8 cellular contexts compared by ENCODE assay signal in genomic region chr3:187368765-187369450, GRCh38. TPM values are rescaled to one million over a fixed set of nuclear protein-coding genes. Genes with fewer than 3 reads are reported as not detected.
DNase-seq lines count a peak whose midpoint lies in the region; ATAC-seq, FAIRE-seq and TF ChIP-seq lines count a peak whose summit lies in the region.

No MANE protein-coding gene starts in this region.

- H3K4me1 ChIP-seq in endothelial cell of umbilical vein (ENCODE audit: control insufficient read depth, extremely low read depth, insufficient read depth, low read length), result no peaks in the 10 kb centered on the region
- H3K4me1 ChIP-seq in ovary (ENCODE audit: insufficient read depth), result peaks cover 4% of the 10 kb centered on the region

- in situ Hi-C loops in ACHN (cut with HindIII; ENCODE audit: low pct_ligation_motif_present, low pct_unique_long_range_greater_than_20kb, low sequenced_read_pairs), result no loop called here

- DNase-seq in ACHN, result peak; percentile 1
- peak; percentile 35 for DNase-seq in NOMO-1 treated with dmso at 0.1 percent for 144 hours (lab: John Stamatoyannopoulos, UW; ENCODE audit: unreplicated experiment)
- no peak for DNase-seq in endothelial cell of umbilical vein (ENCODE audit: low read depth, low spot score)
- no peak for DNase-seq in ovary
- no peak for DNase-seq in HTR-8/SVneo (ENCODE audit: insufficient read length, low spot score)
- no peak for DNase-seq in Ammon's horn (ENCODE audit: low spot score)
- no peak for DNase-seq in stimulated activated CD4-positive, alpha-beta T cell treated with anti-CD3 and anti-CD28 coated beads, Interleukin-4, amount 100 ng/mL, for 24 hours

- CTCF ChIA-PET in endothelial cell of umbilical vein (lab: Charles Lee), result interaction anchor here (1.5 to 1.6 kb wide), 2 partner anchors 50 to 149 kb away, joined by 3 to 8 read pairs; no protein-coding TSS in a partner anchor

- peak overlapping the region; percentile 28 for H2AFZ ChIP-seq in endothelial cell of umbilical vein (ENCODE audit: low read depth, low read length)

- no peaks in the 10 kb centered on the region for H4K20me1 ChIP-seq in endothelial cell of umbilical vein (replicated peaks; ENCODE audit: control insufficient read depth, extremely low read depth, insufficient read depth, low read length)

- POLR2A ChIA-PET in endothelial cell of umbilical vein (lab: Charles Lee), result no interaction called here

- 17 to 21% (median 17%) methylated on average over 4 of the region's 4 CpGs for WGBS in ovary, 3 donors

- H3K36me3 ChIP-seq in endothelial cell of umbilical vein (ENCODE audit: control insufficient read depth in 2 of 2, extremely low read depth in 1 of 2, insufficient read depth in 2 of 2, low read length in 2 of 2), result no peaks in the 10 kb centered on the region
- H3K36me3 ChIP-seq in ovary, result no peaks in the 10 kb centered on the region

- BruUV-seq in endothelial cell of umbilical vein (replicated peaks; lab: Mats Ljungman, UMichigan), result no TSS peak

- TF ChIP-seq CTCF in endothelial cell of umbilical vein (IDR thresholded peaks at IDR 0.05; ENCODE audit: extremely low read depth in 1 of 2, insufficient read depth in 1 of 2, low read depth in 1 of 2, low read length in 2 of 2) (no peak), ovary (IDR thresholded peaks at IDR 0.05) (no peak)

- H3K4me3 ChIP-seq in endothelial cell of umbilical vein (replicated peaks in 1 of 3; ENCODE audit: insufficient read depth in 1 of 3, low read depth in 1 of 3, low read length in 3 of 3) (no peak overlapping the region), ovary (peak overlapping the region; percentile 43)

- H3K4me2 ChIP-seq in endothelial cell of umbilical vein (ENCODE audit: insufficient read depth, low read length), result no peak overlapping the region

- H3K9me1 ChIP-seq in endothelial cell of umbilical vein (replicated peaks; ENCODE audit: control insufficient read depth, extremely low read depth, insufficient read depth, low read length), result no peaks in the 10 kb centered on the region

- TF ChIP-seq EP300 in ovary (IDR thresholded peaks at IDR 0.05), result no peak

- intact Hi-C loops in endothelial cell of umbilical vein (cut with micrococcal nuclease) (no loop called here), ovary (cut with DNase I) (no loop called here)

- dilution Hi-C loops in endothelial cell of umbilical vein (cut with MboI; ENCODE audit: extremely low pct_ligation_motif_present, low sequenced_read_pairs), result no loop called here

- no peak for TF ChIP-seq POLR2A in endothelial cell of umbilical vein (IDR thresholded peaks at IDR 0.05; ENCODE audit: low read depth, low read length)
- TF ChIP-seq POLR2A in ovary (IDR thresholded peaks at IDR 0.05), result no peak

- H3K79me2 ChIP-seq in endothelial cell of umbilical vein (ENCODE audit: control insufficient read depth, insufficient read depth, low read length), result no peaks in the 10 kb centered on the region

- no peak overlapping the region for H3K9ac ChIP-seq in endothelial cell of umbilical vein (replicated peaks; ENCODE audit: extremely low read depth, insufficient read depth, low read length)

- H3K27me3 ChIP-seq in endothelial cell of umbilical vein (ENCODE audit: control insufficient read depth in 2 of 2, insufficient read depth in 2 of 2, low read length in 2 of 2) (no peaks in the 10 kb centered on the region), ovary (no peaks in the 10 kb centered on the region)

- H3K27ac ChIP-seq in endothelial cell of umbilical vein (ENCODE audit: insufficient read depth, low read depth, low read length), result no peak overlapping the region
- peak overlapping the region; percentile 26 to 87 for H3K27ac ChIP-seq in ovary

- peak; percentile 47 for ATAC-seq in GM19463 (IDR thresholded peaks at IDR 0.05; ENCODE audit: unreplicated experiment)

- FAIRE-seq in endothelial cell of umbilical vein (lab: Jason Lieb, UNC) (no peak), HTR-8/SVneo (lab: Jason Lieb, UNC) (no peak)

- no peaks in the 10 kb centered on the region for H3K9me3 ChIP-seq in endothelial cell of umbilical vein (replicated peaks; ENCODE audit: control insufficient read depth, insufficient read depth, low read length)
- H3K9me3 ChIP-seq in ovary, result no peaks in the 10 kb centered on the region

TF ChIP-seq in endothelial cell of umbilical vein, 7 proteins besides CTCF, POLR2A, EP300 and RAD21:
- no peak for TF ChIP-seq EZH2 (IDR thresholded peaks at IDR 0.05; ENCODE audit: borderline replicate concordance, low read depth, low read length, severe bottlenecking)
- TF ChIP-seq GATA2 (IDR thresholded peaks at IDR 0.05; ENCODE audit: insufficient read depth, insufficient read length, low read depth, low read length), result no peak
- no peak for TF ChIP-seq FOS (IDR thresholded peaks at IDR 0.05; ENCODE audit: borderline replicate concordance, insufficient read depth, low read length)
- TF ChIP-seq POLR2AphosphoS5 (IDR thresholded peaks at IDR 0.05; ENCODE audit: insufficient read depth, low read depth, low read length), result no peak
- TF ChIP-seq JUN (IDR thresholded peaks at IDR 0.05; ENCODE audit: borderline replicate concordance, insufficient read depth, insufficient read length, low read depth), result no peak
- TF ChIP-seq MYC (IDR thresholded peaks at IDR 0.05; ENCODE audit: low read depth, low read length), result no peak
- no peak for TF ChIP-seq MAX (IDR thresholded peaks at IDR 0.05; ENCODE audit: insufficient read depth, insufficient read length)

RNA-seq across cellular contexts. Expression of gene RTP4, which starts 0.7 kb away (rescaled TPM):
- 0.22 TPM in 1 of 2 replicates, not detected in the other for total RNA-seq in endothelial cell of umbilical vein
- 0.08 and 0.12 TPM in 2 replicates for polyA plus RNA-seq in endothelial cell of umbilical vein
- polyA plus RNA-seq in endothelial cell of umbilical vein (2011; cell fraction: cytosol; rRNA removed), result 0.10 and 0.16 TPM in 2 replicates
- 0.14 and 0.18 TPM in 2 replicates for polyA plus RNA-seq in endothelial cell of umbilical vein (2011; cell fraction: nucleus; rRNA removed)
- 0.22 TPM in 1 of 2 replicates, not detected in the other for polyA plus RNA-seq in endothelial cell of umbilical vein (2012)
- polyA minus RNA-seq in endothelial cell of umbilical vein, result 0.39 TPM in 1 of 2 replicates, not detected in the other
- polyA minus RNA-seq in endothelial cell of umbilical vein (2011; cell fraction: cytosol; rRNA and poly(A)+ RNA removed), result not detected
- 0.29 TPM in 1 of 2 replicates, not detected in the other for polyA minus RNA-seq in endothelial cell of umbilical vein (2011; cell fraction: nucleus; rRNA and poly(A)+ RNA removed)
- total RNA-seq in ovary, result 1 to 10 TPM in 6 of 7 donors, under 1 TPM in 1; 0.24 to 4.5 (median 2.7) TPM
- polyA plus RNA-seq in ovary, result 1 to 10 TPM; 4.6 to 7.3 TPM

Comparison
In these comparisons a context has a peak if more than half of its experiments do, and no peak if none do; other contexts are left out.
1. DNase-seq: peak in ACHN (single experiment) and NOMO-1 treated with dmso at 0.1 percent for 144 hours (single experiment); none in endothelial cell of umbilical vein (single experiment), ovary (0 of 5), HTR-8/SVneo (single experiment), Ammon's horn (single experiment) and stimulated activated CD4-positive, alpha-beta T cell treated with anti-CD3 and anti-CD28 coated beads, Interleukin-4, amount 100 ng/mL, for 24 hours (single experiment).